Comparison of ENCODE assay signal across 8 cellular contexts in genomic region chr12:29317556-29318363, GRCh38.
DNase-seq lines count a peak whose midpoint lies in the region; ATAC-seq and TF ChIP-seq lines count a peak whose summit lies in the region.

No MANE protein-coding gene starts in this region.

- POLR2A ChIA-PET in HEK293T (lab: Yijun Ruan, JAX), result interaction anchor here (0.8 kb wide), 1 partner anchor 64 kb away, joined by 3 read pairs; the partner anchor contains the start of gene ERGIC2
- POLR2A ChIA-PET in RWPE1 (lab: Yijun Ruan, JAX; ENCODE audit: low non-redundant PET), result no interaction called here

- DNase-seq in Right ventricle myocardium inferior (ENCODE audit: missing footprints) (no peak), cardiac septum (ENCODE audit: low spot score) (no peak), HEK293T (ENCODE audit: extremely low spot score) (peak; percentile 61), M059J (ENCODE audit: low read depth) (peak; percentile 73), RWPE1 (ENCODE audit: low spot score) (peak; percentile 36), amygdala (lab: John Stamatoyannopoulos, UW) (peak in 43 of 56 donors; percentile 3 to 75 (median 21)), right cardiac atrium (peak in 2 of 3 donors; percentile 49 to 77), sigmoid colon (no peak)

- ATAC-seq in Right ventricle myocardium inferior, result peak; percentile 98
- peak; percentile 97 for ATAC-seq in right cardiac atrium

- TF ChIP-seq POLR2A in sigmoid colon (IDR thresholded peaks at IDR 0.05), result no peak

- no peaks in the 10 kb centered on the region for H3K27me3 ChIP-seq in right cardiac atrium (ENCODE audit: control insufficient read depth, insufficient read depth)
- H3K27me3 ChIP-seq in sigmoid colon, result no peaks in the 10 kb centered on the region

- CTCF ChIA-PET in HEK293T (lab: Yijun Ruan, JAX) (interaction anchor here (0.6 to 1.4 kb wide), 2 partner anchors 245 to 1284 kb away, joined by 3 to 14 read pairs; no protein-coding TSS in a partner anchor), RWPE1 (lab: Yijun Ruan, JAX) (interaction anchor here (0.6 to 2.3 kb wide), 6 partner anchors 9 to 244 kb away, joined by 3 to 15 read pairs (median 4); no protein-coding TSS in a partner anchor)

- H3K4me1 ChIP-seq in right cardiac atrium (ENCODE audit: control insufficient read depth, insufficient read depth, low read length) (peaks cover 1% of the 10 kb centered on the region), sigmoid colon (peaks cover 0 to 11% (median 3%) of the 10 kb centered on the region in 4 donors)

- H3K4me3 ChIP-seq in right cardiac atrium (ENCODE audit: low read length) (peak overlapping the region; percentile 39), sigmoid colon (no peak overlapping the region)

- TF ChIP-seq CTCF in RWPE1 (conservative IDR thresholded peaks at IDR 0.05; ENCODE audit: low read depth) (peak; percentile 20; the same call in 1 of the 2 replicates), sigmoid colon (IDR thresholded peaks at IDR 0.05) (peak; percentile 43 to 66 (median 48))

- H3K36me3 ChIP-seq in sigmoid colon, result peaks cover 0 to 2% (median 0%) of the 10 kb centered on the region in 4 donors

- no peak overlapping the region for H3K27ac ChIP-seq in RWPE1
- H3K27ac ChIP-seq in right cardiac atrium (ENCODE audit: low read length), result peak overlapping the region; percentile 48
- H3K27ac ChIP-seq in sigmoid colon, result no peak overlapping the region

- H3K9me3 ChIP-seq in right cardiac atrium (ENCODE audit: control insufficient read depth, low read length) (no peaks in the 10 kb centered on the region), sigmoid colon (no peaks in the 10 kb centered on the region)

- intact Hi-C loops in Right ventricle myocardium inferior (cut with DNase I), result loop anchor here (5.0 kb wide), 1 partner anchor 240 kb away; no protein-coding TSS in a partner anchor
- intact Hi-C loops in cardiac septum (cut with DNase I), result loop anchor here (1.0 to 5.0 kb wide), 3 partner anchors 65 to 244 kb away; partner anchors contain the start of gene ERGIC2
- intact Hi-C loops in right cardiac atrium (cut with DNase I), result loop anchor here in 1 of 4 donors (10.0 kb wide), 1 partner anchor 233 kb away; no protein-coding TSS in a partner anchor
- intact Hi-C loops in sigmoid colon (cut with DNase I), result loop anchor here (5.0 kb wide), 2 partner anchors 170 to 245 kb away; partner anchors contain the start of gene FAR2

- 18% methylated on average over 8 of the region's 8 CpGs for WGBS in right cardiac atrium
- 20 to 31% methylated on average over 8 of the region's 8 CpGs for WGBS in sigmoid colon, 2 donors

- no peak for TF ChIP-seq EP300 in sigmoid colon (IDR thresholded peaks at IDR 0.05)

TF ChIP-seq in HEK293T, 16 proteins besides CTCF, POLR2A, EP300 and RAD21:
- TF ChIP-seq, protein P1, sequence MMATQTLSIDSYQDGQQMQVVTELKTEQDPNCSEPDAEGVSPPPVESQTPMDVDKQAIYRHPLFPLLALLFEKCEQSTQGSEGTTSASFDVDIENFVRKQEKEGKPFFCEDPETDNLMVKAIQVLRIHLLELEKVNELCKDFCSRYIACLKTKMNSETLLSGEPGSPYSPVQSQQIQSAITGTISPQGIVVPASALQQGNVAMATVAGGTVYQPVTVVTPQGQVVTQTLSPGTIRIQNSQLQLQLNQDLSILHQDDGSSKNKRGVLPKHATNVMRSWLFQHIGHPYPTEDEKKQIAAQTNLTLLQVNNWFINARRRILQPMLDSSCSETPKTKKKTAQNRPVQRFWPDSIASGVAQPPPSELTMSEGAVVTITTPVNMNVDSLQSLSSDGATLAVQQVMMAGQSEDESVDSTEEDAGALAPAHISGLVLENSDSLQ (IDR thresholded peaks at IDR 0.05), result peak; percentile 51
- TF ChIP-seq CTBP1 (IDR thresholded peaks at IDR 0.05; ENCODE audit: borderline replicate concordance), result no peak

Comparison
In these comparisons a context has a peak if more than half of its experiments do, and no peak if none do; other contexts are left out.
1. DNase-seq: peak in HEK293T (single experiment), M059J (single experiment), RWPE1 (single experiment), amygdala (43 of 56) and right cardiac atrium (2 of 3); none in Right ventricle myocardium inferior (single experiment), cardiac septum (single experiment) and sigmoid colon (single experiment).